Comparison of ENCODE assay signal across 19 cellular contexts in the genomic region with DNA sequence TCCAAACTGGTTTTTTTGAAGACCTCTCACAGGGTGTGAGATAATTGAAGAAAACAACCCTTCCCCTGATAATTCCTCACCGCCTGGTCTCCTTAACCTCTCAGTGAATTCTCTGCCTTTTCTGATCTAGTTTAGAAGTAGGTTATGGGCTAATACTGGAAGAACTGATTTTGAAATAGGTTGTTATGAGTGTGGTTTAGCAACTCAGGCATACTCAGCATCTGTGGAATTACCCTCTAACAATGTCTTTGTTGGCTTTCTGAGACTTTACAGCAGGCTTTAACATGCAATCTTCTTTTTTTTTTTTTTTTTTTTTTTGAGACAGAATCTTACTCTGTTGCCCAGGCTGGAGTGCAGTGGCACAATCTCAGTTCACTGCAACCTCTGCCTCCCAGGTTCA. TPM values are rescaled to one million over a fixed set of nuclear protein-coding genes. Genes with fewer than 3 reads are reported as not detected.
DNase-seq lines count a peak whose midpoint lies in the region; ATAC-seq, FAIRE-seq and TF ChIP-seq lines count a peak whose summit lies in the region.
"Had no signal": no experiment of that assay in that cellular context is flagged by ENCODE, and none has a peak within 500 bp of the region (broad histone marks: within the 10 kb centered on the region; RNA-seq: fewer than 3 reads in every experiment).

No MANE protein-coding gene starts in this region.

- H3K9ac ChIP-seq in keratinocyte (ENCODE audit: control insufficient read depth, extremely low read depth, insufficient read depth, low read length), result no peak overlapping the region
- H3K9ac ChIP-seq: BLaER1 treated with 17β-estradiol and CSF1 and Interleukin-3, amounts not matched to agents 10 nM and 100 nM had no signal

- no peaks in the 10 kb centered on the region for H3K36me3 ChIP-seq in keratinocyte (ENCODE audit: control insufficient read depth in 2 of 2, extremely low read depth in 1 of 2, insufficient read depth in 2 of 2, low read length in 2 of 2)
- H3K36me3 ChIP-seq: BLaER1 treated with 17β-estradiol and CSF1 and Interleukin-3, amounts not matched to agents 10 nM and 100 nM had no signal

- H3K9me3 Mint-ChIP-seq in activated naive CD4-positive, alpha-beta T cell treated with anti-CD3 and anti-CD28 coated beads for 36 hours, result no peaks in the 10 kb centered on the region
- H3K9me3 Mint-ChIP-seq: CD8-positive, alpha-beta T cell had no signal

- no peak overlapping the region for H3K27ac Mint-ChIP-seq in activated naive CD4-positive, alpha-beta T cell treated with anti-CD3 and anti-CD28 coated beads for 36 hours
- H3K27ac Mint-ChIP-seq: B cell; CD8-positive, alpha-beta T cell; HFFc6 had no signal

- CTCF ChIA-PET in activated naive CD4-positive, alpha-beta T cell treated with anti-CD3 and anti-CD28 coated beads for 36 hours (lab: Charles Lee), result no interaction called here

- dilution Hi-C loops in keratinocyte (cut with MboI; ENCODE audit: extremely low pct_ligation_motif_present, low sequenced_read_pairs), result no loop called here

- no peaks in the 10 kb centered on the region for H3K36me3 Mint-ChIP-seq in activated naive CD4-positive, alpha-beta T cell treated with anti-CD3 and anti-CD28 coated beads for 36 hours (ENCODE audit: low read depth)
- H3K36me3 Mint-ChIP-seq: CD8-positive, alpha-beta T cell had no signal

- no peak for ATAC-seq in sciatic nerve
- ATAC-seq: CD8-positive, alpha-beta T cell; HCT116 had no signal

- H4K20me1 ChIP-seq in keratinocyte (ENCODE audit: control insufficient read depth, extremely low read depth, insufficient read depth, low read length), result no peaks in the 10 kb centered on the region
- H4K20me1 ChIP-seq: BLaER1 treated with 17β-estradiol and CSF1 and Interleukin-3, amounts not matched to agents 10 nM and 100 nM had no signal

- H3K4me1 ChIP-seq in keratinocyte (ENCODE audit: control insufficient read depth, extremely low read depth, insufficient read depth, low read length), result peaks cover 32% of the 10 kb centered on the region

- no peak for FAIRE-seq in keratinocyte (lab: Jason Lieb, UNC)
- FAIRE-seq: A204.1 had no signal

- H3K4me3 ChIP-seq in AG10803 (ENCODE audit: low read length) (no peak overlapping the region), keratinocyte (ENCODE audit: control insufficient read depth in 2 of 3, extremely low read depth in 1 of 3, insufficient read depth in 2 of 3, low read depth in 1 of 3, low read length in 3 of 3) (no peak overlapping the region)
- H3K4me3 ChIP-seq: BLaER1 treated with 17β-estradiol and CSF1 and Interleukin-3, amounts not matched to agents 10 nM and 100 nM had no signal

- no peaks in the 10 kb centered on the region for H3K9me1 ChIP-seq in keratinocyte (ENCODE audit: control insufficient read depth, extremely low read depth, insufficient read depth, low read length)

- peak overlapping the region; percentile 46 for H3K27ac ChIP-seq in keratinocyte (ENCODE audit: control insufficient read depth, insufficient read depth, low read length)
- H3K27ac ChIP-seq: BLaER1 treated with 17β-estradiol and CSF1 and Interleukin-3, amounts not matched to agents 10 nM and 100 nM; HL-60 had no signal

- H3K9me3 ChIP-seq in keratinocyte (ENCODE audit: control insufficient read depth, low read depth, low read length), result no peaks in the 10 kb centered on the region

- TF ChIP-seq CTCF in AG10803 (conservative IDR thresholded peaks at IDR 0.05; ENCODE audit: low read length) (no peak), keratinocyte (optimal IDR thresholded peaks at IDR 0.05 in 1 of 3, IDR thresholded peaks at IDR 0.05 in 1 of 3, conservative IDR thresholded peaks at IDR 0.05 in 1 of 3; ENCODE audit: extremely low read depth in 1 of 3, insufficient read depth in 2 of 3, low read length in 3 of 3) (no peak)

- H3K4me1 Mint-ChIP-seq in activated naive CD4-positive, alpha-beta T cell treated with anti-CD3 and anti-CD28 coated beads for 36 hours (ENCODE audit: low read depth), result no peaks in the 10 kb centered on the region

- DNase-seq in AG10803 (ENCODE audit: low read depth), result peak; percentile 3
- DNase-seq in amniotic epithelial cell (ENCODE audit: low read depth), result peak; percentile 74
- no peak for DNase-seq in keratinocyte (ENCODE audit: low read depth, low spot score)
- no peak for DNase-seq in sciatic nerve (ENCODE audit: low spot score)
- no peak for DNase-seq in activated naive CD4-positive, alpha-beta T cell treated with anti-CD3 and anti-CD28 coated beads for 36 hours
- no peak for DNase-seq in cardiac septum (ENCODE audit: low spot score)
- DNase-seq: ACHN; Calu3; CD8-positive, alpha-beta T cell; DMS79 treated with DMSO at 0.1 percent for 48 hours; GF-D8; GOT3; H7; HFFc6 had no signal

- no peaks in the 10 kb centered on the region for H3K27me3 ChIP-seq in keratinocyte (ENCODE audit: control insufficient read depth, extremely low read depth, insufficient read depth, low read length)
- H3K27me3 ChIP-seq: BLaER1 treated with 17β-estradiol and CSF1 and Interleukin-3, amounts not matched to agents 10 nM and 100 nM had no signal

- H2AFZ ChIP-seq in keratinocyte (ENCODE audit: control insufficient read depth, low read length), result no peak overlapping the region

- peaks cover 14% of the 10 kb centered on the region for H3K27me3 Mint-ChIP-seq in activated naive CD4-positive, alpha-beta T cell treated with anti-CD3 and anti-CD28 coated beads for 36 hours (ENCODE audit: low read depth)

- H3K4me2 ChIP-seq in keratinocyte (ENCODE audit: control insufficient read depth, extremely low read depth, insufficient read depth, low read depth, low read length), result no peak overlapping the region

- intact Hi-C loops in sciatic nerve (cut with DNase I), result no loop called here
- intact Hi-C loops in activated naive CD4-positive, alpha-beta T cell treated with anti-CD3 and anti-CD28 coated beads for 36 hours (cut with micrococcal nuclease), result no loop called here
- intact Hi-C loops in cardiac septum (cut with DNase I), result no loop called here

- H3K4me3 Mint-ChIP-seq in activated naive CD4-positive, alpha-beta T cell treated with anti-CD3 and anti-CD28 coated beads for 36 hours, result no peak overlapping the region
- H3K4me3 Mint-ChIP-seq: B cell; CD8-positive, alpha-beta T cell; HFFc6 had no signal

- no peaks in the 10 kb centered on the region for H3K79me2 ChIP-seq in keratinocyte (ENCODE audit: control insufficient read depth, insufficient read depth, low read length)

RNA-seq across cellular contexts. Expression of a gene that starts 10.3 kb away (rescaled TPM):
- polyA plus RNA-seq in keratinocyte, result 6.3 to 7.2 TPM (median 6.9 TPM) in 3 replicates
- polyA plus RNA-seq in keratinocyte (2011; ENCODE audit: low read depth), result 3.9 TPM
- 8.5 and 14.3 TPM in 2 replicates for polyA plus RNA-seq in keratinocyte (2011; cell fraction: cytosol; rRNA removed)
- 19.2 and 19.3 TPM in 2 replicates for polyA plus RNA-seq in keratinocyte (2011; cell fraction: nucleus; rRNA removed)
- polyA plus RNA-seq in keratinocyte (2012; ENCODE audit: low replicate concordance), result 6.6 and 11.4 TPM in 2 replicates
- polyA minus RNA-seq in keratinocyte, result 3.9 to 12.4 TPM (median 8.9 TPM) in 3 replicates
- polyA minus RNA-seq in keratinocyte (2011; cell fraction: cytosol; rRNA and poly(A)+ RNA removed), result 12.9 TPM
- 21.7 and 43.3 TPM in 2 replicates for polyA minus RNA-seq in keratinocyte (2011; cell fraction: nucleus; rRNA and poly(A)+ RNA removed)
- total RNA-seq in sciatic nerve, result 0.27 TPM
- total RNA-seq in activated naive CD4-positive, alpha-beta T cell treated with anti-CD3 and anti-CD28 coated beads for 36 hours, result not detected
- 0.24 TPM for total RNA-seq in cardiac septum
- total RNA-seq: CD8-positive, alpha-beta T cell; HFFc6 had no signal

Comparison
In these comparisons a context has a peak if more than half of its experiments do, and no peak if none do; other contexts are left out.
1. DNase-seq: peak in AG10803 (single experiment) and amniotic epithelial cell (single experiment); none in keratinocyte (single experiment), sciatic nerve (single experiment), activated naive CD4-positive, alpha-beta T cell treated with anti-CD3 and anti-CD28 coated beads for 36 hours (single experiment) and cardiac septum (single experiment).